In the genomic region with DNA sequence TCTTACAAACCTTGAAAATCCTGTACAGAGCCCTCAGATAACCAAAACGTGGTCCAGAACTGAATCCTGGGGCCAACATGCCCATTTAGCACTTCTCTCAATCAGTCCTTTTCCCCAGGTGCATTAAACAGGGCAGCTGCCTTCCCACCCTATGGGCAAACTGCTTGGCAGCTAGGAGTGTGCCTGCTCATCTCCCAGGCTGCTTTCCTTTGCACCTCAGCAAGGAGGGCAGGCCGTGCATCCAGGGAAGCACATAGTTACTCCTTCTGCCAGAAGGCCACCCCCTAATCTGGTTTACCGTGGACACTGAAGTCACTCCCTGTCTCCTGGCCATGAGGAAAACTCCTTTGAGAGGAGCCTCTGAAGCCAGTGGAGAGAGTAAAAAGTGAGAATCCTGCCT, we compare ENCODE assay signal across 21 cellular contexts.
"Had no signal": no experiment of that assay in that cellular context is flagged by ENCODE, and none has a peak within 500 bp of the region (broad histone marks: within the 10 kb centered on the region; RNA-seq: fewer than 3 reads in every experiment).

No MANE protein-coding gene starts in this region.

- H3K27me3 ChIP-seq: foreskin keratinocyte, neutrophil had no signal

- H3K27ac ChIP-seq: foreskin keratinocyte, neutrophil had no signal

- H3K27me3 Mint-ChIP-seq: activated naive CD8-positive, alpha-beta T cell treated with anti-CD3 and anti-CD28 coated beads, Interleukin-2, amount 10 ng/mL, durations not matched to agents 7 days and 5 days; brain; naive thymus-derived CD8-positive, alpha-beta T cell; stimulated activated naive CD8-positive, alpha-beta T cell treated with anti-CD3 and anti-CD28 coated beads, Interleukin-15, Interleukin-2, amounts not matched to agents 100 ng/mL and 50 ng/mL, for 24 hours had no signal

- H3K9me3 Mint-ChIP-seq: activated CD4-positive, alpha-beta T cell treated with anti-CD3 and anti-CD28 coated beads, Interleukin-2, amount 10 ng/mL, durations not matched to agents 24 days and 14 days; activated naive CD8-positive, alpha-beta T cell treated with anti-CD3 and anti-CD28 coated beads, Interleukin-2, amount 10 ng/mL, durations not matched to agents 7 days and 5 days; activated T-helper 1 cell treated with anti-CD3 and anti-CD28 coated beads, Interleukin-12 subunit alpha, Interleukin-12 subunit beta, Interleukin-2, Interleukin-4 antibody, amounts not matched to agents 30 ng/mL and 10 ng/mL and 1 ng/mL, durations not matched to agents 14 hours and 24 hours and 36 hours; brain; naive thymus-derived CD8-positive, alpha-beta T cell; stimulated activated naive CD8-positive, alpha-beta T cell treated with anti-CD3 and anti-CD28 coated beads, Interleukin-15, Interleukin-2, amounts not matched to agents 100 ng/mL and 50 ng/mL, for 24 hours; T-helper 2 cell treated with Interferon-gamma antibody and Interleukin-4, amounts not matched to agents 5 μg/mL and 100 μg/mL, for 36 hours had no signal

- H3K4me1 Mint-ChIP-seq: activated CD4-positive, alpha-beta T cell treated with anti-CD3 and anti-CD28 coated beads, Interleukin-2, amount 10 ng/mL, durations not matched to agents 24 days and 14 days; activated naive CD8-positive, alpha-beta T cell treated with anti-CD3 and anti-CD28 coated beads, Interleukin-2, amount 10 ng/mL, durations not matched to agents 7 days and 5 days had no signal

- H3K4me3 Mint-ChIP-seq: activated CD4-positive, alpha-beta T cell treated with anti-CD3 and anti-CD28 coated beads, Interleukin-2, amount 10 ng/mL, durations not matched to agents 24 days and 14 days; activated naive CD8-positive, alpha-beta T cell treated with anti-CD3 and anti-CD28 coated beads, Interleukin-2, amount 10 ng/mL, durations not matched to agents 7 days and 5 days; activated T-helper 1 cell treated with anti-CD3 and anti-CD28 coated beads, Interleukin-12 subunit alpha, Interleukin-12 subunit beta, Interleukin-2, Interleukin-4 antibody, amounts not matched to agents 30 ng/mL and 10 ng/mL and 1 ng/mL, durations not matched to agents 14 hours and 24 hours and 36 hours; brain; naive thymus-derived CD8-positive, alpha-beta T cell; stimulated activated naive CD8-positive, alpha-beta T cell treated with anti-CD3 and anti-CD28 coated beads, Interleukin-15, Interleukin-2, amounts not matched to agents 100 ng/mL and 50 ng/mL, for 24 hours; T-helper 2 cell treated with Interferon-gamma antibody and Interleukin-4, amounts not matched to agents 5 μg/mL and 100 μg/mL, for 36 hours had no signal

- H3K4me3 ChIP-seq: mucosa of descending colon had no signal

- H3K27ac Mint-ChIP-seq: activated CD4-positive, alpha-beta T cell treated with anti-CD3 and anti-CD28 coated beads, Interleukin-2, amount 10 ng/mL, durations not matched to agents 24 days and 14 days; activated naive CD8-positive, alpha-beta T cell treated with anti-CD3 and anti-CD28 coated beads, Interleukin-2, amount 10 ng/mL, durations not matched to agents 7 days and 5 days; activated T-helper 1 cell treated with anti-CD3 and anti-CD28 coated beads, Interleukin-12 subunit alpha, Interleukin-12 subunit beta, Interleukin-2, Interleukin-4 antibody, amounts not matched to agents 30 ng/mL and 10 ng/mL and 1 ng/mL, durations not matched to agents 14 hours and 24 hours and 36 hours; brain; naive thymus-derived CD8-positive, alpha-beta T cell; stimulated activated naive CD8-positive, alpha-beta T cell treated with anti-CD3 and anti-CD28 coated beads, Interleukin-15, Interleukin-2, amounts not matched to agents 100 ng/mL and 50 ng/mL, for 24 hours; T-helper 2 cell treated with Interferon-gamma antibody and Interleukin-4, amounts not matched to agents 5 μg/mL and 100 μg/mL, for 36 hours had no signal

- H3K36me3 Mint-ChIP-seq: activated naive CD8-positive, alpha-beta T cell treated with anti-CD3 and anti-CD28 coated beads, Interleukin-2, amount 10 ng/mL, durations not matched to agents 7 days and 5 days had no signal

- H3K36me3 ChIP-seq: neutrophil had no signal

- H3K9me3 ChIP-seq: mucosa of descending colon, neutrophil had no signal

- ATAC-seq: foreskin keratinocyte; left lobe of liver; mucosa of descending colon; naive thymus-derived CD8-positive, alpha-beta T cell had no signal

- DNase-seq: activated CD4-positive, alpha-beta T cell treated with anti-CD3 and anti-CD28 coated beads, Interleukin-2, amount 10 ng/mL, durations not matched to agents 24 days and 14 days; activated CD4-positive, CD25-positive, alpha-beta regulatory T cell; activated CD8-positive, alpha-beta memory T cell treated with anti-CD3 and anti-CD28 coated beads, Interleukin-2, amount 50 U/mL, for 48 hours; activated naive CD4-positive, alpha-beta T cell; activated naive CD8-positive, alpha-beta T cell treated with anti-CD3 and anti-CD28 coated beads, Interleukin-2, amount 10 ng/mL, durations not matched to agents 7 days and 5 days; effector CD8-positive, alpha-beta T cell; foreskin keratinocyte; head of caudate nucleus; mucosa of descending colon; naive thymus-derived CD8-positive, alpha-beta T cell; posterior cingulate gyrus; retina; small intestine; stimulated activated CD4-positive, alpha-beta T cell treated with anti-CD3 and anti-CD28 coated beads, Interleukin-4, amount 100 ng/mL, for 4 hours; stimulated activated CD8-positive, alpha-beta memory T cell treated with anti-CD3 and anti-CD28 coated beads, Interleukin-4, amount 100 ng/mL, for 48 hours had no signal
